22 cellular contexts compared by ENCODE assay signal in genomic region chr18:24553886-24554285, GRCh38.
DNase-seq lines count a peak whose midpoint lies in the region; ATAC-seq, FAIRE-seq and TF ChIP-seq lines count a peak whose summit lies in the region.
"Had no signal": no experiment of that assay in that cellular context is flagged by ENCODE, and none has a peak within 500 bp of the region (broad histone marks: within the 10 kb centered on the region; RNA-seq: fewer than 3 reads in every experiment).

No MANE protein-coding gene starts in this region.

- H3K27me3 Mint-ChIP-seq in GM23338 (ENCODE audit: insufficient read depth, low read depth, poor library complexity) (no peaks in the 10 kb centered on the region), nephron (ENCODE audit: low read depth) (no peaks in the 10 kb centered on the region), endothelial cell (ENCODE audit: unreplicated experiment) (no peaks in the 10 kb centered on the region)

- no peaks in the 10 kb centered on the region for H3K36me3 ChIP-seq in GM23338 (ENCODE audit: insufficient read depth)

- in situ Hi-C loops in G401 (cut with HindIII; ENCODE audit: low sequenced_read_pairs) = no loop called here

- H3K27ac Mint-ChIP-seq in GM23338 (no peak overlapping the region), nephron (peak overlapping the region; percentile 35 to 81 (median 48)), endothelial cell (ENCODE audit: unreplicated experiment) (no peak overlapping the region)
- H3K27ac Mint-ChIP-seq: CD4-positive, alpha-beta memory T cell; IgD-negative memory B cell had no signal

- peaks cover 12% of the 10 kb centered on the region for H3K4me1 ChIP-seq in GM23338 (ENCODE audit: insufficient read depth)
- H3K4me1 ChIP-seq: Caco-2 had no signal

- H2AFZ ChIP-seq in GM23338 = peak overlapping the region; percentile 96

- H3K27ac ChIP-seq in GM23338 (ENCODE audit: low read depth) = no peak overlapping the region
- H3K27ac ChIP-seq: HL-60 had no signal

- TF ChIP-seq CTCF in GM23338 (conservative IDR thresholded peaks at IDR 0.05; ENCODE audit: low read depth in 2 of 2) (no peak), nephron (IDR thresholded peaks at IDR 0.05; ENCODE audit: unreplicated experiment in 3 of 3) (no peak), endothelial cell (IDR thresholded peaks at IDR 0.05; ENCODE audit: unreplicated experiment) (no peak)

- H3K9me3 Mint-ChIP-seq in GM23338 (no peaks in the 10 kb centered on the region), nephron (no peaks in the 10 kb centered on the region), endothelial cell (ENCODE audit: unreplicated experiment) (no peaks in the 10 kb centered on the region)
- H3K9me3 Mint-ChIP-seq: CD4-positive, alpha-beta memory T cell; IgD-negative memory B cell had no signal

- FAIRE-seq in endometrium (lab: Jason Lieb, UNC) = peak; percentile 61
- FAIRE-seq: GM12878 had no signal

- DNase-seq in G401 (ENCODE audit: low spot score) (peak; percentile 38), GM23338 (ENCODE audit: low spot score) (no peak), endothelial cell (ENCODE audit: low spot score) (no peak), islet precursor cell (no peak)
- DNase-seq: C1 segment of cervical spinal cord; Caco-2; CD4-positive, alpha-beta memory T cell; DMS 273 treated with DMSO at 0.1 percent for 48 hours; GDM1; NCI-H1092 treated with DMSO at 0.1 percent for 48 hours; NCI-H1436; NCI-H187; NCI-H2081 treated with DMSO at 0.1 percent for 48 hours; NCI-H524; NCI-H774 had no signal

- no peaks in the 10 kb centered on the region for H3K79me2 ChIP-seq in GM23338 (replicated peaks; ENCODE audit: insufficient read depth)

- 0 out of 2 replicates have a peak, but pooled peaks cover 5% of the 10 kb centered on the region for H3K9me2 ChIP-seq in GM23338 (ENCODE audit: insufficient read depth)

- no peak overlapping the region for H3K4me3 Mint-ChIP-seq in GM23338
- no peak overlapping the region for H3K4me3 Mint-ChIP-seq in nephron
- H3K4me3 Mint-ChIP-seq in endothelial cell (ENCODE audit: unreplicated experiment) = no peak overlapping the region
- H3K4me3 Mint-ChIP-seq: CD4-positive, alpha-beta memory T cell; IgD-negative memory B cell had no signal

- H3K36me3 Mint-ChIP-seq in GM23338 (ENCODE audit: low read depth) (no peaks in the 10 kb centered on the region), nephron (ENCODE audit: low read depth) (no peaks in the 10 kb centered on the region), endothelial cell (ENCODE audit: low read depth, unreplicated experiment) (no peaks in the 10 kb centered on the region)
- H3K36me3 Mint-ChIP-seq: CD4-positive, alpha-beta memory T cell; IgD-negative memory B cell had no signal

- no peak overlapping the region for H3K4me2 ChIP-seq in GM23338

- H3K27me3 ChIP-seq in GM23338 (ENCODE audit: insufficient read depth) = no peaks in the 10 kb centered on the region

- H4K20me1 ChIP-seq in GM23338 (replicated peaks; ENCODE audit: insufficient read depth) = no peaks in the 10 kb centered on the region

- ATAC-seq in GM23338 (no peak), GM21515 (IDR thresholded peaks at IDR 0.05; ENCODE audit: unreplicated experiment) (no peak)
- ATAC-seq: GM12878, HCT116 had no signal

- no peak overlapping the region for H3K4me3 ChIP-seq in GM23338
- H3K4me3 ChIP-seq: GM12878 had no signal

- H3K4me1 Mint-ChIP-seq in GM23338 (peaks cover 9% of the 10 kb centered on the region; the same call in 2 of the 3 replicates), nephron (peaks cover 26% of the 10 kb centered on the region), endothelial cell (ENCODE audit: unreplicated experiment) (peaks cover 11% of the 10 kb centered on the region)
- H3K4me1 Mint-ChIP-seq: CD4-positive, alpha-beta memory T cell had no signal

- no peaks in the 10 kb centered on the region for H3F3A ChIP-seq in GM23338 (replicated peaks; ENCODE audit: low read depth)

TF ChIP-seq in GM23338, 12 proteins besides CTCF, POLR2A, EP300 and RAD21:
- TF ChIP-seq CREB1 (CRISPR knock-in tag; IDR thresholded peaks at IDR 0.05; ENCODE audit: low read depth) = no peak
- no peak for TF ChIP-seq ETS1 (IDR thresholded peaks at IDR 0.05)
- TF ChIP-seq, protein P1, sequence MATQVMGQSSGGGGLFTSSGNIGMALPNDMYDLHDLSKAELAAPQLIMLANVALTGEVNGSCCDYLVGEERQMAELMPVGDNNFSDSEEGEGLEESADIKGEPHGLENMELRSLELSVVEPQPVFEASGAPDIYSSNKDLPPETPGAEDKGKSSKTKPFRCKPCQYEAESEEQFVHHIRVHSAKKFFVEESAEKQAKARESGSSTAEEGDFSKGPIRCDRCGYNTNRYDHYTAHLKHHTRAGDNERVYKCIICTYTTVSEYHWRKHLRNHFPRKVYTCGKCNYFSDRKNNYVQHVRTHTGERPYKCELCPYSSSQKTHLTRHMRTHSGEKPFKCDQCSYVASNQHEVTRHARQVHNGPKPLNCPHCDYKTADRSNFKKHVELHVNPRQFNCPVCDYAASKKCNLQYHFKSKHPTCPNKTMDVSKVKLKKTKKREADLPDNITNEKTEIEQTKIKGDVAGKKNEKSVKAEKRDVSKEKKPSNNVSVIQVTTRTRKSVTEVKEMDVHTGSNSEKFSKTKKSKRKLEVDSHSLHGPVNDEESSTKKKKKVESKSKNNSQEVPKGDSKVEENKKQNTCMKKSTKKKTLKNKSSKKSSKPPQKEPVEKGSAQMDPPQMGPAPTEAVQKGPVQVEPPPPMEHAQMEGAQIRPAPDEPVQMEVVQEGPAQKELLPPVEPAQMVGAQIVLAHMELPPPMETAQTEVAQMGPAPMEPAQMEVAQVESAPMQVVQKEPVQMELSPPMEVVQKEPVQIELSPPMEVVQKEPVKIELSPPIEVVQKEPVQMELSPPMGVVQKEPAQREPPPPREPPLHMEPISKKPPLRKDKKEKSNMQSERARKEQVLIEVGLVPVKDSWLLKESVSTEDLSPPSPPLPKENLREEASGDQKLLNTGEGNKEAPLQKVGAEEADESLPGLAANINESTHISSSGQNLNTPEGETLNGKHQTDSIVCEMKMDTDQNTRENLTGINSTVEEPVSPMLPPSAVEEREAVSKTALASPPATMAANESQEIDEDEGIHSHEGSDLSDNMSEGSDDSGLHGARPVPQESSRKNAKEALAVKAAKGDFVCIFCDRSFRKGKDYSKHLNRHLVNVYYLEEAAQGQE (IDR thresholded peaks at IDR 0.05; ENCODE audit: unreplicated experiment) = no peak

Comparison
In these comparisons a context has a peak if more than half of its experiments do, and no peak if none do; other contexts are left out.
1. H3K27ac Mint-ChIP-seq: peak in nephron (3 of 3); none in GM23338 (single experiment) and endothelial cell (single experiment).